1 cellular context compared by ENCODE assay signal in genomic region chr17:42111265-42111636, GRCh38.
TF ChIP-seq lines count a peak whose summit lies in the region.

No MANE protein-coding gene starts in this region.

TF ChIP-seq in IMR-90, 13 proteins besides CTCF, POLR2A, EP300 and RAD21:
- TF ChIP-seq CHD1 (IDR thresholded peaks at IDR 0.05; ENCODE audit: low read depth, low read length) (no peak), USF2 (IDR thresholded peaks at IDR 0.05; ENCODE audit: low read depth, low read length) (no peak), NFE2L2 (IDR thresholded peaks at IDR 0.05; ENCODE audit: low read depth, low read length) (no peak), MXI1 (IDR thresholded peaks at IDR 0.05; ENCODE audit: borderline replicate concordance, low read depth, low read length) (no peak), MAZ (IDR thresholded peaks at IDR 0.05; ENCODE audit: borderline replicate concordance, low read depth, low read length) (no peak), BHLHE40 (IDR thresholded peaks at IDR 0.05; ENCODE audit: low read depth, low read length) (no peak), SMC3 (IDR thresholded peaks at IDR 0.05; ENCODE audit: low read depth, low read length) (no peak), CEBPB (IDR thresholded peaks at IDR 0.05; ENCODE audit: low read depth, low read length) (no peak)
